ENCODE assay signal across 8 cellular contexts in the genomic region with DNA sequence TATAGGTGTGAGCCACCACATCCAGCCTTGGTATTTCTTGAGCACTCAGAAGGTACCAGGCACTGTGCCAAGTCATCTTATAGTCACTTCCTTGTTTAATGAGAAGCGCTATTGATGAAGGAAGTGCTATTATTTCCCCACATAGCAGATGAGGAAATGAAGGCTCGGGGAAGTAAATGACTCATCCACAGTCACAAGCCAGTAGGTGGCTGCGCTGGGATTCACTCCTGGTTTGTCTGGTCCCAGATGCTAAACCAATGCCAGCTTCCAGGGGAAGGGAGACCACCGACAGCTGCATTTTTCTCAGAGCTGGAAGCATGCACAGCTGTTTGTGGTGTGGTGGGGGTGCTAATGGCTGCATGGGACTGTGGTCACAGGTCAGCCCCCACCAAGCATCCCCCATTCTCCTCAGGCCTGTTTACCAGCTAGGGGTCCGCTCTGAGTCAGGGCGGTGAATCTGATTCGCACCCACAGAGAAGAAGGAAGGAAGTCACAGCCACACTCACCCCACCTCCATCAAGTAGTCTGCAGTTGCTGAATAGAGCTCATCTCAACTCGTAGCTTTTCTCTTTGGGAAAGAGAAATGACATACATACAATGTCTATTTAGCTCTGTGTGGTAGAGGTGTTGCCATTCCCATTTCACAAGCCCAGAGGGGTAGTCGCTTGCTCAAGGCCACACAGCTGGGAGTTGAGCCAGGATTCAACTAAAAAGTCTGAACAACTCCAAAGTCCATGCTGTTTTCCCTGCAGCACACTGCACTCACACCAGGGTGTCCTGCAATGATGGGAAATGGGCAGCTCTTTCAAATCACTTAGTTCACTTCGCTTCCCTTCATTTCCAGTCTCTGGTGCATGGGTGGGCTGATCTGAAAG. TPM values are rescaled to one million over a fixed set of nuclear protein-coding genes. Genes with fewer than 3 reads are reported as not detected.
A peak's percentile ranks its signal among the peaks of the same experiment; 100 is the strongest.
DNase-seq lines count a peak whose midpoint lies in the region; ATAC-seq and FAIRE-seq lines count a peak whose summit lies in the region.

No MANE protein-coding gene starts in this region.

- POLR2A ChIA-PET in CD4-positive, alpha-beta memory T cell (lab: Charles Lee; ENCODE audit: partially characterized antibody) = interaction anchor here (0.6 to 2.7 kb wide), 17 partner anchors 9 to 1043 kb away, joined by 3 to 16 read pairs (median 4); a partner anchor contains a TSS
- POLR2A ChIA-PET in activated CD8-positive, alpha-beta T cell treated with anti-CD3 and anti-CD28 coated beads, Interleukin-2, amount 10 ng/mL, durations not matched to agents 7 days and 5 days (lab: Charles Lee) = interaction anchor here (0.8 to 2.4 kb wide), 5 partner anchors 9 to 217 kb away, joined by 3 to 8 read pairs (median 4); a partner anchor contains a TSS

- H3K27ac ChIP-seq in CD4-positive, alpha-beta memory T cell (ENCODE audit: low read depth, low read length) = peak overlapping the region; percentile 51
- peak overlapping the region; percentile 25 to 86 for H3K27ac ChIP-seq in small intestine (ENCODE audit: low read depth in 1 of 2, low read length in 1 of 2)

- no peaks in the 10 kb centered on the region for H3K36me3 Mint-ChIP-seq in CD4-positive, alpha-beta memory T cell
- H3K36me3 Mint-ChIP-seq in activated CD8-positive, alpha-beta T cell treated with anti-CD3 and anti-CD28 coated beads, Interleukin-2, amount 10 ng/mL, durations not matched to agents 7 days and 5 days (ENCODE audit: low read depth) = no peaks in the 10 kb centered on the region

- H3K4me3 ChIP-seq in CD4-positive, alpha-beta memory T cell (ENCODE audit: low read length in 2 of 2) = peak overlapping the region; percentile 31 to 51
- H3K4me3 ChIP-seq in MG63 (no peak overlapping the region), small intestine (ENCODE audit: low read depth in 1 of 2, low read length in 2 of 2) (no peak overlapping the region)

- peaks cover 41 to 79% (median 60%) of the 10 kb centered on the region in 4 donors for H3K4me1 Mint-ChIP-seq in CD4-positive, alpha-beta memory T cell
- H3K4me1 Mint-ChIP-seq in activated CD8-positive, alpha-beta T cell treated with anti-CD3 and anti-CD28 coated beads, Interleukin-2, amount 10 ng/mL, durations not matched to agents 7 days and 5 days (ENCODE audit: low read depth) = peaks cover 57% of the 10 kb centered on the region

- no peaks in the 10 kb centered on the region for H3K27me3 ChIP-seq in CD4-positive, alpha-beta memory T cell (ENCODE audit: insufficient read depth, low read length)
- H3K27me3 ChIP-seq in MG63 (no peaks in the 10 kb centered on the region), small intestine (ENCODE audit: control insufficient read depth in 2 of 2, insufficient read depth in 2 of 2, low read length in 2 of 2) (no peaks in the 10 kb centered on the region)

- intact Hi-C loops in CD4-positive, alpha-beta memory T cell (cut with micrococcal nuclease) = loop anchor here (1.0 to 10.0 kb wide), 3 partner anchors 9 to 1046 kb away; a partner anchor contains a TSS

- no peaks in the 10 kb centered on the region for H3K9me3 ChIP-seq in CD4-positive, alpha-beta memory T cell (ENCODE audit: control insufficient read depth in 1 of 2, low read length in 2 of 2)
- no peaks in the 10 kb centered on the region for H3K9me3 ChIP-seq in MG63
- H3K9me3 ChIP-seq in small intestine (ENCODE audit: control insufficient read depth, low read depth) = no peaks in the 10 kb centered on the region

- no peaks in the 10 kb centered on the region for H3K36me3 ChIP-seq in CD4-positive, alpha-beta memory T cell (ENCODE audit: insufficient read depth, low read length)
- no peaks in the 10 kb centered on the region for H3K36me3 ChIP-seq in MG63
- H3K36me3 ChIP-seq in small intestine (ENCODE audit: control insufficient read depth in 2 of 2, insufficient read depth in 2 of 2, low read length in 2 of 2) = no peaks in the 10 kb centered on the region

- FAIRE-seq in small intestine (lab: Jason Lieb, UNC) = no peak
- FAIRE-seq in frontal cortex (lab: Jason Lieb, UNC) = no peak

- peaks cover 57% of the 10 kb centered on the region for H3K4me1 ChIP-seq in CD4-positive, alpha-beta memory T cell (ENCODE audit: insufficient read depth, low read length)
- peaks cover 0 to 14% of the 10 kb centered on the region in 2 donors for H3K4me1 ChIP-seq in small intestine (ENCODE audit: control insufficient read depth in 2 of 2, insufficient read depth in 1 of 2, low read depth in 1 of 2, low read length in 1 of 2)

- H3K27me3 Mint-ChIP-seq in CD4-positive, alpha-beta memory T cell = peaks cover 4 to 5% of the 10 kb centered on the region in 2 donors
- peaks cover 60% of the 10 kb centered on the region for H3K27me3 Mint-ChIP-seq in activated CD8-positive, alpha-beta T cell treated with anti-CD3 and anti-CD28 coated beads, Interleukin-2, amount 10 ng/mL, durations not matched to agents 7 days and 5 days (ENCODE audit: low read depth)

- H3K27ac Mint-ChIP-seq in CD4-positive, alpha-beta memory T cell = peak overlapping the region; percentile 88 to 98 (median 93)
- peak overlapping the region; percentile 85 for H3K27ac Mint-ChIP-seq in activated CD8-positive, alpha-beta T cell treated with anti-CD3 and anti-CD28 coated beads, Interleukin-2, amount 10 ng/mL, durations not matched to agents 7 days and 5 days

- CTCF ChIA-PET in CD4-positive, alpha-beta memory T cell (lab: Charles Lee; ENCODE audit: partially characterized antibody) = interaction anchor here (0.5 to 3.4 kb wide), 20 partner anchors 8 to 361 kb away, joined by 3 to 45 read pairs (median 4); a partner anchor contains a TSS
- CTCF ChIA-PET in activated CD8-positive, alpha-beta T cell treated with anti-CD3 and anti-CD28 coated beads, Interleukin-2, amount 10 ng/mL, durations not matched to agents 7 days and 5 days (lab: Charles Lee) = interaction anchor here (0.7 to 2.8 kb wide), 16 partner anchors 9 to 477 kb away, joined by 3 to 26 read pairs (median 4); a partner anchor contains a TSS

- peak overlapping the region; percentile 70 to 89 (median 82) for H3K4me3 Mint-ChIP-seq in CD4-positive, alpha-beta memory T cell
- H3K4me3 Mint-ChIP-seq in activated CD8-positive, alpha-beta T cell treated with anti-CD3 and anti-CD28 coated beads, Interleukin-2, amount 10 ng/mL, durations not matched to agents 7 days and 5 days = peak overlapping the region; percentile 55

- 32 to 40% (median 39%) methylated on average over 10 of the region's 10 CpGs for WGBS in small intestine, 3 donors

- no peaks in the 10 kb centered on the region for H3K9me3 Mint-ChIP-seq in CD4-positive, alpha-beta memory T cell
- no peaks in the 10 kb centered on the region for H3K9me3 Mint-ChIP-seq in activated CD8-positive, alpha-beta T cell treated with anti-CD3 and anti-CD28 coated beads, Interleukin-2, amount 10 ng/mL, durations not matched to agents 7 days and 5 days (ENCODE audit: insufficient read depth)

- peak; percentile 81 for ATAC-seq in activated CD8-positive, alpha-beta T cell treated with anti-CD3 and anti-CD28 coated beads, Interleukin-2, amount 10 ng/mL, durations not matched to agents 7 days and 5 days
- ATAC-seq in esophagus mucosa = peak; percentile 51

- peak; percentile 69 to 87 (median 70) for DNase-seq in CD4-positive, alpha-beta memory T cell
- peak; percentile 31 for DNase-seq in MG63
- DNase-seq in activated CD8-positive, alpha-beta T cell treated with anti-CD3 and anti-CD28 coated beads, Interleukin-2, amount 10 ng/mL, durations not matched to agents 7 days and 5 days = peak; percentile 84
- DNase-seq in small intestine = peak; percentile 87
- DNase-seq in cortex of kidney (lab: John Stamatoyannopoulos, UW) = no peak
- DNase-seq in anterior cingulate cortex (lab: John Stamatoyannopoulos, UW) = no peak
- DNase-seq in frontal cortex (ENCODE audit: low spot score in 2 of 2) = no peak

RNA-seq across cellular contexts. Expression of a gene that starts 6.3 kb away (rescaled TPM):
- under 1 TPM; 0.36 to 0.44 TPM for total RNA-seq in CD4-positive, alpha-beta memory T cell
- under 1 TPM; 0.11 to 0.36 TPM for polyA plus RNA-seq in CD4-positive, alpha-beta memory T cell
- total RNA-seq in MG63 (2014; rRNA removed; shearing (Covaris generic); ENCODE audit: low replicate concordance) = 4.4 and 4.5 TPM in 2 replicates
- total RNA-seq in activated CD8-positive, alpha-beta T cell treated with anti-CD3 and anti-CD28 coated beads, Interleukin-2, amount 10 ng/mL, durations not matched to agents 7 days and 5 days = under 1 TPM; 0.05 to 0.29 TPM
- 14.4 TPM for total RNA-seq in esophagus mucosa
- polyA plus RNA-seq in small intestine = 1 to 10 TPM in 1 of 3 donors, under 1 TPM in 2; 0.22 to 1.8 (median 0.54) TPM
- 1.2 TPM for total RNA-seq in frontal cortex

Comparison
In these comparisons a context has a peak if more than half of its experiments do, and no peak if none do; other contexts are left out.
1. DNase-seq: peak in CD4-positive, alpha-beta memory T cell (5 of 5), MG63 (single experiment), activated CD8-positive, alpha-beta T cell treated with anti-CD3 and anti-CD28 coated beads, Interleukin-2, amount 10 ng/mL, durations not matched to agents 7 days and 5 days (single experiment) and small intestine (single experiment); none in cortex of kidney (single experiment), anterior cingulate cortex (0 of 58) and frontal cortex (0 of 2).
2. H3K4me3 ChIP-seq: peak in CD4-positive, alpha-beta memory T cell (2 of 2); none in MG63 (single experiment) and small intestine (0 of 2).